16 cellular contexts compared by ENCODE assay signal in genomic region chr9:122807271-122807900, GRCh38. TPM values are rescaled to one million over a fixed set of nuclear protein-coding genes. Genes with fewer than 3 reads are reported as not detected.
A peak's percentile ranks its signal among the peaks of the same experiment; 100 is the strongest.
DNase-seq lines count a peak whose midpoint lies in the region; ATAC-seq, FAIRE-seq and TF ChIP-seq lines count a peak whose summit lies in the region.
"Had no signal": no experiment of that assay in that cellular context is flagged by ENCODE, and none has a peak within 500 bp of the region (broad histone marks: within the 10 kb centered on the region; RNA-seq: fewer than 3 reads in every experiment).

No MANE protein-coding gene starts in this region.

- no peaks in the 10 kb centered on the region for H3K27me3 Mint-ChIP-seq in activated T-cell treated with anti-CD3 and anti-CD28 coated beads, Interleukin-2, amount 50 U/mL, for 72 hours (ENCODE audit: low read depth)

- peak; percentile 21 for FAIRE-seq in GM12892 (lab: Jason Lieb, UNC)
- FAIRE-seq: frontal cortex had no signal

- no peaks in the 10 kb centered on the region for H3K36me3 ChIP-seq in osteoblast (ENCODE audit: insufficient read depth, low read length)
- H3K36me3 ChIP-seq: BLaER1, neutrophil had no signal

- no peaks in the 10 kb centered on the region for H3K4me1 ChIP-seq in osteoblast (ENCODE audit: insufficient read depth, low read length)

- H3K4me2 ChIP-seq in osteoblast (ENCODE audit: insufficient read depth, low read length), result peak overlapping the region; percentile 10

- no peak overlapping the region for H2AFZ ChIP-seq in osteoblast (ENCODE audit: low read length)

- H3K27ac ChIP-seq in osteoblast (ENCODE audit: low read depth, low read length) (peak overlapping the region; percentile 71), coronary artery (no peak overlapping the region)
- H3K27ac ChIP-seq: BLaER1, neutrophil, RWPE1 had no signal

- H3K27me3 ChIP-seq in osteoblast (ENCODE audit: insufficient read depth, low read length), result no peaks in the 10 kb centered on the region
- H3K27me3 ChIP-seq: BLaER1, neutrophil had no signal

- H3K36me3 Mint-ChIP-seq in activated T-cell treated with anti-CD3 and anti-CD28 coated beads, Interleukin-2, amount 50 U/mL, for 72 hours (ENCODE audit: insufficient read depth in 2 of 2), result peaks cover 8 to 13% of the 10 kb centered on the region in 2 donors

- H3K9me3 Mint-ChIP-seq in activated T-cell treated with anti-CD3 and anti-CD28 coated beads, Interleukin-2, amount 50 U/mL, for 72 hours, result peaks cover 3 to 11% of the 10 kb centered on the region in 2 donors
- H3K9me3 Mint-ChIP-seq: immature natural killer cell; T-helper 1 cell treated with Interleukin-12 subunit alpha and Interleukin-12 subunit beta and Interleukin-4 antibody, amounts not matched to agents 30 μg/mL and 1 μg/mL, for 36 hours had no signal

- no peaks in the 10 kb centered on the region for H4K20me1 ChIP-seq in osteoblast (ENCODE audit: insufficient read depth, low read length)
- H4K20me1 ChIP-seq: BLaER1 had no signal

- H3K27ac Mint-ChIP-seq in activated T-cell treated with anti-CD3 and anti-CD28 coated beads, Interleukin-2, amount 50 U/mL, for 72 hours, result peak overlapping the region; percentile 88
- H3K27ac Mint-ChIP-seq: T-helper 1 cell treated with Interleukin-12 subunit alpha and Interleukin-12 subunit beta and Interleukin-4 antibody, amounts not matched to agents 30 μg/mL and 1 μg/mL, for 36 hours had no signal

- H3K4me3 Mint-ChIP-seq in activated T-cell treated with anti-CD3 and anti-CD28 coated beads, Interleukin-2, amount 50 U/mL, for 72 hours, result peak overlapping the region; percentile 31 to 44
- H3K4me3 Mint-ChIP-seq: immature natural killer cell; T-helper 1 cell treated with Interleukin-12 subunit alpha and Interleukin-12 subunit beta and Interleukin-4 antibody, amounts not matched to agents 30 μg/mL and 1 μg/mL, for 36 hours had no signal

- H3K9me3 ChIP-seq in osteoblast (ENCODE audit: low read depth, low read length), result peaks cover 8% of the 10 kb centered on the region
- H3K9me3 ChIP-seq: BLaER1, neutrophil had no signal

- H3K4me1 Mint-ChIP-seq in activated T-cell treated with anti-CD3 and anti-CD28 coated beads, Interleukin-2, amount 50 U/mL, for 72 hours (ENCODE audit: low read depth), result peaks cover 25% of the 10 kb centered on the region
- H3K4me1 Mint-ChIP-seq: immature natural killer cell had no signal

- TF ChIP-seq CTCF in AG10803 (conservative IDR thresholded peaks at IDR 0.05; ENCODE audit: low read length) (no peak), osteoblast (IDR thresholded peaks at IDR 0.05; ENCODE audit: extremely low read depth, low read depth, low read length) (no peak), coronary artery (IDR thresholded peaks at IDR 0.05) (no peak)

- peak; percentile 72 for DNase-seq in AG10803 (ENCODE audit: low read depth)
- DNase-seq in GM12892 (ENCODE audit: insufficient read length), result no peak
- DNase-seq in activated T-cell treated with anti-CD3 and anti-CD28 coated beads, Interleukin-2, amount 50 U/mL, for 72 hours, result peak; percentile 80 to 81
- no peak for DNase-seq in osteoblast (ENCODE audit: insufficient read length, low spot score, missing footprints)
- DNase-seq in HPDE6-E6E7 (ENCODE audit: extremely low spot score), result no peak
- DNase-seq in coronary artery (ENCODE audit: low spot score), result no peak
- DNase-seq: immature natural killer cell, MM.1S, NCI-H2081 had no signal

- no peak for TF ChIP-seq POLR2A in GM12892 (IDR thresholded peaks at IDR 0.05; ENCODE audit: low read depth, low read length)

- H3K4me3 ChIP-seq in AG10803 (ENCODE audit: low read length) (no peak overlapping the region), osteoblast (ENCODE audit: insufficient read depth, low read length) (no peak overlapping the region), coronary artery (no peak overlapping the region)
- H3K4me3 ChIP-seq: BLaER1 had no signal

- H3K79me2 ChIP-seq in osteoblast (ENCODE audit: insufficient read depth, low read length), result no peaks in the 10 kb centered on the region

- ATAC-seq in activated T-cell treated with anti-CD3 and anti-CD28 coated beads, Interleukin-2, amount 50 U/mL, for 72 hours (replicated peaks in 1 of 2), result peak; percentile 85 to 87
- ATAC-seq in GM21526 (IDR thresholded peaks at IDR 0.05; ENCODE audit: low FRiP score, unreplicated experiment), result no peak
- no peak for ATAC-seq in GM18907 (IDR thresholded peaks at IDR 0.05; ENCODE audit: unreplicated experiment)

RNA-seq across cellular contexts. Expression of gene OR1K1, which starts 7.5 kb away (rescaled TPM):
- polyA plus RNA-seq in GM12892 (2012; ENCODE audit: missing spikeins), result not detected
- not detected for total RNA-seq in activated T-cell treated with anti-CD3 and anti-CD28 coated beads, Interleukin-2, amount 50 U/mL, for 72 hours
- total RNA-seq in osteoblast, result not detected in 2 replicates
- total RNA-seq: frontal cortex had no signal
- polyA plus RNA-seq: immature natural killer cell had no signal

RNA-seq across cellular contexts. Expression of gene OR5C1, which starts 18.7 kb away (rescaled TPM):
- not detected for polyA plus RNA-seq in GM12892 (2012; ENCODE audit: missing spikeins)
- not detected for total RNA-seq in activated T-cell treated with anti-CD3 and anti-CD28 coated beads, Interleukin-2, amount 50 U/mL, for 72 hours
- total RNA-seq in osteoblast, result not detected in 2 replicates
- total RNA-seq: frontal cortex had no signal
- polyA plus RNA-seq: immature natural killer cell had no signal

RNA-seq across cellular contexts. Expression of gene PDCL, which starts 21.0 kb away (rescaled TPM):
- 17.2 TPM for polyA plus RNA-seq in GM12892 (2012; ENCODE audit: missing spikeins)
- total RNA-seq in activated T-cell treated with anti-CD3 and anti-CD28 coated beads, Interleukin-2, amount 50 U/mL, for 72 hours, result 10 to 100 TPM; 14.2 to 18.7 TPM
- total RNA-seq in osteoblast, result 31.8 and 37.3 TPM in 2 replicates

Comparison
In these comparisons a context has a peak if more than half of its experiments do, and no peak if none do; other contexts are left out.
1. DNase-seq: peak in AG10803 (single experiment) and activated T-cell treated with anti-CD3 and anti-CD28 coated beads, Interleukin-2, amount 50 U/mL, for 72 hours (2 of 2); none in GM12892 (single experiment), osteoblast (single experiment), HPDE6-E6E7 (single experiment) and coronary artery (single experiment).
2. ATAC-seq: peak in activated T-cell treated with anti-CD3 and anti-CD28 coated beads, Interleukin-2, amount 50 U/mL, for 72 hours (2 of 2); none in GM21526 (single experiment) and GM18907 (single experiment).